In genomic region chr6:106629103-106629858, GRCh38 we compare ENCODE assay signal across 1 cellular context.
A peak's percentile ranks its signal among the peaks of the same experiment; 100 is the strongest.
TF ChIP-seq lines count a peak whose summit lies in the region.

A gene with protein sequence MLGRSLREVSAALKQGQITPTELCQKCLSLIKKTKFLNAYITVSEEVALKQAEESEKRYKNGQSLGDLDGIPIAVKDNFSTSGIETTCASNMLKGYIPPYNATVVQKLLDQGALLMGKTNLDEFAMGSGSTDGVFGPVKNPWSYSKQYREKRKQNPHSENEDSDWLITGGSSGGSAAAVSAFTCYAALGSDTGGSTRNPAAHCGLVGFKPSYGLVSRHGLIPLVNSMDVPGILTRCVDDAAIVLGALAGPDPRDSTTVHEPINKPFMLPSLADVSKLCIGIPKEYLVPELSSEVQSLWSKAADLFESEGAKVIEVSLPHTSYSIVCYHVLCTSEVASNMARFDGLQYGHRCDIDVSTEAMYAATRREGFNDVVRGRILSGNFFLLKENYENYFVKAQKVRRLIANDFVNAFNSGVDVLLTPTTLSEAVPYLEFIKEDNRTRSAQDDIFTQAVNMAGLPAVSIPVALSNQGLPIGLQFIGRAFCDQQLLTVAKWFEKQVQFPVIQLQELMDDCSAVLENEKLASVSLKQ (plus strand): TSS chr6:106629578. CDS start chr6:106629682, 104 bp downstream.
A gene with protein sequence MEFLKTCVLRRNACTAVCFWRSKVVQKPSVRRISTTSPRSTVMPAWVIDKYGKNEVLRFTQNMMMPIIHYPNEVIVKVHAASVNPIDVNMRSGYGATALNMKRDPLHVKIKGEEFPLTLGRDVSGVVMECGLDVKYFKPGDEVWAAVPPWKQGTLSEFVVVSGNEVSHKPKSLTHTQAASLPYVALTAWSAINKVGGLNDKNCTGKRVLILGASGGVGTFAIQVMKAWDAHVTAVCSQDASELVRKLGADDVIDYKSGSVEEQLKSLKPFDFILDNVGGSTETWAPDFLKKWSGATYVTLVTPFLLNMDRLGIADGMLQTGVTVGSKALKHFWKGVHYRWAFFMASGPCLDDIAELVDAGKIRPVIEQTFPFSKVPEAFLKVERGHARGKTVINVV (minus strand): TSS chr6:106629498. CDS start chr6:106629021, 477 bp downstream.

TF ChIP-seq in H1, 55 proteins besides CTCF, POLR2A, EP300 and RAD21:
- TF ChIP-seq TCF12 (IDR thresholded peaks at IDR 0.05; ENCODE audit: low read depth, low read length) (no peak), CREB1 (IDR thresholded peaks at IDR 0.05) (peak; percentile 70), SAP30 (IDR thresholded peaks at IDR 0.05; ENCODE audit: insufficient read depth, insufficient replicate concordance, low read length) (peak; percentile 89), SP4 (IDR thresholded peaks at IDR 0.05; ENCODE audit: low read length) (no peak), BCL11A (IDR thresholded peaks at IDR 0.05; ENCODE audit: low read depth in 2 of 2, low read length in 2 of 2) (no peak), SP2 (IDR thresholded peaks at IDR 0.05; ENCODE audit: low read length) (no peak), HDAC2 (IDR thresholded peaks at IDR 0.05; ENCODE audit: borderline replicate concordance in 1 of 2, low read depth in 2 of 2, low read length in 2 of 2) (peak in 1 of 2 experiments; percentile 97; a peak in 2 of 4 replicates), ZNF274 (IDR thresholded peaks at IDR 0.05; ENCODE audit: borderline replicate concordance, extremely low read depth, low read length) (no peak), CTBP2 (IDR thresholded peaks at IDR 0.05; ENCODE audit: borderline replicate concordance, insufficient read depth, insufficient read length, low read length) (no peak), ASH2L (IDR thresholded peaks at IDR 0.05; ENCODE audit: low read length) (peak; percentile 100), USF2 (IDR thresholded peaks at IDR 0.05; ENCODE audit: low read length) (no peak), RXRA (IDR thresholded peaks at IDR 0.05; ENCODE audit: insufficient read depth, low read depth, low read length) (no peak), KDM5A (IDR thresholded peaks at IDR 0.05; ENCODE audit: low read length) (peak; percentile 99), CBX5 (IDR thresholded peaks at IDR 0.05; ENCODE audit: low read depth, low read length) (no peak), TEAD4 (IDR thresholded peaks at IDR 0.05; ENCODE audit: low read depth, low read length) (peak; percentile 29; the same call in 1 of the 2 replicates), KDM1A (IDR thresholded peaks at IDR 0.05; ENCODE audit: borderline replicate concordance, low read length) (no peak), GTF2F1 (IDR thresholded peaks at IDR 0.05; ENCODE audit: borderline replicate concordance, low read depth, low read length) (no peak), FOSL1 (IDR thresholded peaks at IDR 0.05; ENCODE audit: insufficient read depth, low read depth, low read length) (no peak), PHF8 (conservative IDR thresholded peaks at IDR 0.05; ENCODE audit: low read depth, low read length) (peak; percentile 81), ATF2 (IDR thresholded peaks at IDR 0.05; ENCODE audit: low read length) (no peak), KDM4A (IDR thresholded peaks at IDR 0.05; ENCODE audit: low read depth, low read length, severe bottlenecking) (peak; percentile 29), MAFK (IDR thresholded peaks at IDR 0.05; ENCODE audit: low read depth, low read length) (no peak), HDAC6 (IDR thresholded peaks at IDR 0.05; ENCODE audit: low read depth, low read length) (no peak), POLR2AphosphoS5 (IDR thresholded peaks at IDR 0.05; ENCODE audit: low read depth, low read length) (no peak; the same call in none of the 2 replicates), BACH1 (IDR thresholded peaks at IDR 0.05; ENCODE audit: low read length) (no peak), CHD2 (IDR thresholded peaks at IDR 0.05; ENCODE audit: low read length) (peak; percentile 87), RBBP5 (IDR thresholded peaks at IDR 0.05; ENCODE audit: borderline replicate concordance, low read depth, low read length) (peak; percentile 90; the same call in 1 of the 2 replicates), SRF (IDR thresholded peaks at IDR 0.05; ENCODE audit: low read depth, low read length) (no peak), SIN3A (conservative IDR thresholded peaks at IDR 0.05 in 1 of 2, IDR thresholded peaks at IDR 0.05 in 1 of 2; ENCODE audit: low read depth in 1 of 2, low read length in 2 of 2) (peak in 1 of 2 experiments; percentile 79; a peak in 2 of 4 replicates), BRCA1 (IDR thresholded peaks at IDR 0.05; ENCODE audit: low read depth, low read length) (no peak), SIX5 (IDR thresholded peaks at IDR 0.05; ENCODE audit: low read depth, low read length) (peak; percentile 5; the same call in 1 of the 2 replicates), EZH2 (IDR thresholded peaks at IDR 0.05; ENCODE audit: low read depth, low read length, severe bottlenecking) (no peak), POU5F1 (IDR thresholded peaks at IDR 0.05; ENCODE audit: low read depth, low read length) (no peak), EGR1 (IDR thresholded peaks at IDR 0.05; ENCODE audit: borderline replicate concordance, low read depth, low read length) (no peak), TAF1 (IDR thresholded peaks at IDR 0.05; ENCODE audit: low read depth, low read length) (peak; percentile 91), CHD1 (IDR thresholded peaks at IDR 0.05; ENCODE audit: low read depth, low read length) (no peak), TBP (IDR thresholded peaks at IDR 0.05; ENCODE audit: low read depth, low read length) (peak; percentile 90), JUND (IDR thresholded peaks at IDR 0.05; ENCODE audit: low read length) (no peak), SUZ12 (IDR thresholded peaks at IDR 0.05; ENCODE audit: low read length) (no peak), SP1 (IDR thresholded peaks at IDR 0.05; ENCODE audit: low read depth, low read length) (peak; percentile 98), NRF1 (IDR thresholded peaks at IDR 0.05; ENCODE audit: low read depth, low read length) (no peak), CEBPB (IDR thresholded peaks at IDR 0.05; ENCODE audit: low read depth, low read length) (no peak), SIRT6 (IDR thresholded peaks at IDR 0.05; ENCODE audit: low read length) (no peak), YY1 (IDR thresholded peaks at IDR 0.05; ENCODE audit: low read depth, low read length) (peak; percentile 99), NANOG (IDR thresholded peaks at IDR 0.05; ENCODE audit: insufficient read depth, low read depth, low read length, poor library complexity, severe bottlenecking) (no peak), RFX5 (IDR thresholded peaks at IDR 0.05; ENCODE audit: borderline replicate concordance, low read depth, low read length) (no peak), TAF7 (optimal IDR thresholded peaks at IDR 0.05; ENCODE audit: borderline replicate concordance, low read depth, low read length) (no peak)
- TF ChIP-seq, protein P1, sequence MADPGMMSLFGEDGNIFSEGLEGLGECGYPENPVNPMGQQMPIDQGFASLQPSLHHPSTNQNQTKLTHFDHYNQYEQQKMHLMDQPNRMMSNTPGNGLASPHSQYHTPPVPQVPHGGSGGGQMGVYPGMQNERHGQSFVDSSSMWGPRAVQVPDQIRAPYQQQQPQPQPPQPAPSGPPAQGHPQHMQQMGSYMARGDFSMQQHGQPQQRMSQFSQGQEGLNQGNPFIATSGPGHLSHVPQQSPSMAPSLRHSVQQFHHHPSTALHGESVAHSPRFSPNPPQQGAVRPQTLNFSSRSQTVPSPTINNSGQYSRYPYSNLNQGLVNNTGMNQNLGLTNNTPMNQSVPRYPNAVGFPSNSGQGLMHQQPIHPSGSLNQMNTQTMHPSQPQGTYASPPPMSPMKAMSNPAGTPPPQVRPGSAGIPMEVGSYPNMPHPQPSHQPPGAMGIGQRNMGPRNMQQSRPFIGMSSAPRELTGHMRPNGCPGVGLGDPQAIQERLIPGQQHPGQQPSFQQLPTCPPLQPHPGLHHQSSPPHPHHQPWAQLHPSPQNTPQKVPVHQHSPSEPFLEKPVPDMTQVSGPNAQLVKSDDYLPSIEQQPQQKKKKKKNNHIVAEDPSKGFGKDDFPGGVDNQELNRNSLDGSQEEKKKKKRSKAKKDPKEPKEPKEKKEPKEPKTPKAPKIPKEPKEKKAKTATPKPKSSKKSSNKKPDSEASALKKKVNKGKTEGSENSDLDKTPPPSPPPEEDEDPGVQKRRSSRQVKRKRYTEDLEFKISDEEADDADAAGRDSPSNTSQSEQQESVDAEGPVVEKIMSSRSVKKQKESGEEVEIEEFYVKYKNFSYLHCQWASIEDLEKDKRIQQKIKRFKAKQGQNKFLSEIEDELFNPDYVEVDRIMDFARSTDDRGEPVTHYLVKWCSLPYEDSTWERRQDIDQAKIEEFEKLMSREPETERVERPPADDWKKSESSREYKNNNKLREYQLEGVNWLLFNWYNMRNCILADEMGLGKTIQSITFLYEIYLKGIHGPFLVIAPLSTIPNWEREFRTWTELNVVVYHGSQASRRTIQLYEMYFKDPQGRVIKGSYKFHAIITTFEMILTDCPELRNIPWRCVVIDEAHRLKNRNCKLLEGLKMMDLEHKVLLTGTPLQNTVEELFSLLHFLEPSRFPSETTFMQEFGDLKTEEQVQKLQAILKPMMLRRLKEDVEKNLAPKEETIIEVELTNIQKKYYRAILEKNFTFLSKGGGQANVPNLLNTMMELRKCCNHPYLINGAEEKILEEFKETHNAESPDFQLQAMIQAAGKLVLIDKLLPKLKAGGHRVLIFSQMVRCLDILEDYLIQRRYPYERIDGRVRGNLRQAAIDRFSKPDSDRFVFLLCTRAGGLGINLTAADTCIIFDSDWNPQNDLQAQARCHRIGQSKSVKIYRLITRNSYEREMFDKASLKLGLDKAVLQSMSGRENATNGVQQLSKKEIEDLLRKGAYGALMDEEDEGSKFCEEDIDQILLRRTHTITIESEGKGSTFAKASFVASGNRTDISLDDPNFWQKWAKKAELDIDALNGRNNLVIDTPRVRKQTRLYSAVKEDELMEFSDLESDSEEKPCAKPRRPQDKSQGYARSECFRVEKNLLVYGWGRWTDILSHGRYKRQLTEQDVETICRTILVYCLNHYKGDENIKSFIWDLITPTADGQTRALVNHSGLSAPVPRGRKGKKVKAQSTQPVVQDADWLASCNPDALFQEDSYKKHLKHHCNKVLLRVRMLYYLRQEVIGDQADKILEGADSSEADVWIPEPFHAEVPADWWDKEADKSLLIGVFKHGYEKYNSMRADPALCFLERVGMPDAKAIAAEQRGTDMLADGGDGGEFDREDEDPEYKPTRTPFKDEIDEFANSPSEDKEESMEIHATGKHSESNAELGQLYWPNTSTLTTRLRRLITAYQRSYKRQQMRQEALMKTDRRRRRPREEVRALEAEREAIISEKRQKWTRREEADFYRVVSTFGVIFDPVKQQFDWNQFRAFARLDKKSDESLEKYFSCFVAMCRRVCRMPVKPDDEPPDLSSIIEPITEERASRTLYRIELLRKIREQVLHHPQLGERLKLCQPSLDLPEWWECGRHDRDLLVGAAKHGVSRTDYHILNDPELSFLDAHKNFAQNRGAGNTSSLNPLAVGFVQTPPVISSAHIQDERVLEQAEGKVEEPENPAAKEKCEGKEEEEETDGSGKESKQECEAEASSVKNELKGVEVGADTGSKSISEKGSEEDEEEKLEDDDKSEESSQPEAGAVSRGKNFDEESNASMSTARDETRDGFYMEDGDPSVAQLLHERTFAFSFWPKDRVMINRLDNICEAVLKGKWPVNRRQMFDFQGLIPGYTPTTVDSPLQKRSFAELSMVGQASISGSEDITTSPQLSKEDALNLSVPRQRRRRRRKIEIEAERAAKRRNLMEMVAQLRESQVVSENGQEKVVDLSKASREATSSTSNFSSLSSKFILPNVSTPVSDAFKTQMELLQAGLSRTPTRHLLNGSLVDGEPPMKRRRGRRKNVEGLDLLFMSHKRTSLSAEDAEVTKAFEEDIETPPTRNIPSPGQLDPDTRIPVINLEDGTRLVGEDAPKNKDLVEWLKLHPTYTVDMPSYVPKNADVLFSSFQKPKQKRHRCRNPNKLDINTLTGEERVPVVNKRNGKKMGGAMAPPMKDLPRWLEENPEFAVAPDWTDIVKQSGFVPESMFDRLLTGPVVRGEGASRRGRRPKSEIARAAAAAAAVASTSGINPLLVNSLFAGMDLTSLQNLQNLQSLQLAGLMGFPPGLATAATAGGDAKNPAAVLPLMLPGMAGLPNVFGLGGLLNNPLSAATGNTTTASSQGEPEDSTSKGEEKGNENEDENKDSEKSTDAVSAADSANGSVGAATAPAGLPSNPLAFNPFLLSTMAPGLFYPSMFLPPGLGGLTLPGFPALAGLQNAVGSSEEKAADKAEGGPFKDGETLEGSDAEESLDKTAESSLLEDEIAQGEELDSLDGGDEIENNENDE (IDR thresholded peaks at IDR 0.05; ENCODE audit: insufficient replicate concordance, low read length): no peak
- TF ChIP-seq, protein P2, sequence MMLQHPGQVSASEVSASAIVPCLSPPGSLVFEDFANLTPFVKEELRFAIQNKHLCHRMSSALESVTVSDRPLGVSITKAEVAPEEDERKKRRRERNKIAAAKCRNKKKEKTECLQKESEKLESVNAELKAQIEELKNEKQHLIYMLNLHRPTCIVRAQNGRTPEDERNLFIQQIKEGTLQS (IDR thresholded peaks at IDR 0.05; ENCODE audit: insufficient read depth, low read depth, low read length): no peak
- TF ChIP-seq, protein P3, sequence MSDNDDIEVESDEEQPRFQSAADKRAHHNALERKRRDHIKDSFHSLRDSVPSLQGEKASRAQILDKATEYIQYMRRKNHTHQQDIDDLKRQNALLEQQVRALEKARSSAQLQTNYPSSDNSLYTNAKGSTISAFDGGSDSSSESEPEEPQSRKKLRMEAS (IDR thresholded peaks at IDR 0.05): peak; percentile 66; the same call in 1 of the 2 replicates
- TF ChIP-seq, protein P4, sequence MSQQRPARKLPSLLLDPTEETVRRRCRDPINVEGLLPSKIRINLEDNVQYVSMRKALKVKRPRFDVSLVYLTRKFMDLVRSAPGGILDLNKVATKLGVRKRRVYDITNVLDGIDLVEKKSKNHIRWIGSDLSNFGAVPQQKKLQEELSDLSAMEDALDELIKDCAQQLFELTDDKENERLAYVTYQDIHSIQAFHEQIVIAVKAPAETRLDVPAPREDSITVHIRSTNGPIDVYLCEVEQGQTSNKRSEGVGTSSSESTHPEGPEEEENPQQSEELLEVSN (IDR thresholded peaks at IDR 0.05): 0 out of 2 replicates have a peak, but pooled peaks have one; percentile 31
